ENCODE assay signal across 9 cellular contexts in genomic region chr6:140586426-140587061, GRCh38.
DNase-seq lines count a peak whose midpoint lies in the region; ATAC-seq, FAIRE-seq and TF ChIP-seq lines count a peak whose summit lies in the region.
"Had no signal": no experiment of that assay in that cellular context is flagged by ENCODE, and none has a peak within 500 bp of the region (broad histone marks: within the 10 kb centered on the region; RNA-seq: fewer than 3 reads in every experiment).

No MANE protein-coding gene starts in this region.

- no peaks in the 10 kb centered on the region for H3K79me2 ChIP-seq in OCI-LY3 (ENCODE audit: low read length)

- H3K4me3 Mint-ChIP-seq in MCF 10A (ENCODE audit: unreplicated experiment): no peak overlapping the region
- H3K4me3 Mint-ChIP-seq: nephron progenitor cell had no signal

- H3K27me3 ChIP-seq in OCI-LY3 (ENCODE audit: low read depth, low read length): no peaks in the 10 kb centered on the region
- no peaks in the 10 kb centered on the region for H3K27me3 ChIP-seq in transverse colon
- no peaks in the 10 kb centered on the region for H3K27me3 ChIP-seq in small intestine (ENCODE audit: control insufficient read depth in 2 of 2, insufficient read depth in 2 of 2, low read length in 2 of 2)
- H3K27me3 ChIP-seq in suprapubic skin: no peaks in the 10 kb centered on the region

- H3K4me1 Mint-ChIP-seq in MCF 10A (ENCODE audit: insufficient read depth, unreplicated experiment): no peaks in the 10 kb centered on the region
- H3K4me1 Mint-ChIP-seq: nephron progenitor cell had no signal

- CTCF ChIA-PET in MCF 10A (lab: Yijun Ruan, JAX): interaction anchor here (0.6 kb wide), 1 partner anchor 699 kb away, joined by 4 read pairs; no protein-coding TSS in a partner anchor

- intact Hi-C loops in transverse colon (cut with DNase I; ENCODE audit: low total_unique reads): no loop called here
- intact Hi-C loops in MCF 10A (cut with micrococcal nuclease): no loop called here

- in situ Hi-C loops in transverse colon (cut with MboI; ENCODE audit: low pct_ligation_motif_present in 1 of 4, low pct_unique_long_range_greater_than_20kb in 1 of 4, low sequenced_read_pairs in 3 of 4): no loop called here

- no peak overlapping the region for H3K9ac ChIP-seq in OCI-LY3 (ENCODE audit: low read length)

- DNase-seq in GM12891 (ENCODE audit: insufficient read length, low spot score): no peak
- DNase-seq in transverse colon: no peak
- no peak for DNase-seq in MCF 10A (ENCODE audit: unreplicated experiment)
- DNase-seq in small intestine: no peak
- no peak for DNase-seq in suprapubic skin (ENCODE audit: low spot score in 2 of 2)
- DNase-seq: nephron progenitor cell had no signal

- H3K36me3 ChIP-seq in OCI-LY3 (replicated peaks; ENCODE audit: low read depth, low read length) (no peaks in the 10 kb centered on the region), transverse colon (no peaks in the 10 kb centered on the region), small intestine (ENCODE audit: control insufficient read depth in 2 of 2, insufficient read depth in 2 of 2, low read length in 2 of 2) (no peaks in the 10 kb centered on the region), suprapubic skin (no peaks in the 10 kb centered on the region)

- FAIRE-seq in GM12891 (lab: Jason Lieb, UNC) (no peak), small intestine (lab: Jason Lieb, UNC) (no peak)

- H3K9me3 ChIP-seq in OCI-LY3 (ENCODE audit: insufficient read depth, low read length): no peaks in the 10 kb centered on the region
- no peaks in the 10 kb centered on the region for H3K9me3 ChIP-seq in transverse colon
- no peaks in the 10 kb centered on the region for H3K9me3 ChIP-seq in small intestine (ENCODE audit: control insufficient read depth, low read depth)
- H3K9me3 ChIP-seq in suprapubic skin: no peaks in the 10 kb centered on the region

- no peaks in the 10 kb centered on the region for H3K9me3 Mint-ChIP-seq in MCF 10A (ENCODE audit: unreplicated experiment)

- whole genome bisulfite sequencing in transverse colon (ENCODE audit: low coverage in 1 of 2), 2 donors: 57 to 68% methylated on average over 2 to 3 of the region's 3 CpGs
- 68 to 82% (median 77%) methylated on average over 3 of the region's 3 CpGs for WGBS in small intestine, 3 donors
- WGBS in suprapubic skin: 79% methylated on average over 3 of the region's 3 CpGs

- no TSS peak for BruUV-seq in MCF 10A (replicated peaks; lab: Mats Ljungman, UMichigan)

- POLR2A ChIA-PET in MCF 10A (lab: Yijun Ruan, JAX): no interaction called here

- H3K27me3 Mint-ChIP-seq in MCF 10A (ENCODE audit: insufficient read depth, unreplicated experiment): no peaks in the 10 kb centered on the region

- TF ChIP-seq POLR2A in GM12891 (IDR thresholded peaks at IDR 0.05; ENCODE audit: low read depth, low read length) (no peak), transverse colon (IDR thresholded peaks at IDR 0.05) (no peak), suprapubic skin (IDR thresholded peaks at IDR 0.05) (no peak)

- peak; percentile 95 for ATAC-seq in GM19351 (IDR thresholded peaks at IDR 0.05; ENCODE audit: unreplicated experiment)
- ATAC-seq in HG03064 (IDR thresholded peaks at IDR 0.05; ENCODE audit: low read depth, unreplicated experiment): peak; percentile 92

- no peak for TF ChIP-seq CTCF in OCI-LY3 (IDR thresholded peaks at IDR 0.05; ENCODE audit: low read depth, low read length)
- no peak for TF ChIP-seq CTCF in transverse colon (IDR thresholded peaks at IDR 0.05)
- TF ChIP-seq CTCF in MCF 10A (IDR thresholded peaks at IDR 0.05; ENCODE audit: unreplicated experiment): no peak
- no peak for TF ChIP-seq CTCF in suprapubic skin (IDR thresholded peaks at IDR 0.05)

- H3K27ac ChIP-seq in OCI-LY3 (ENCODE audit: low read length) (peak overlapping the region; percentile 22; the same call in 1 of the 2 replicates), transverse colon (no peak overlapping the region), small intestine (ENCODE audit: low read depth in 1 of 2, low read length in 1 of 2) (no peak overlapping the region), suprapubic skin (no peak overlapping the region)

- no peak for TF ChIP-seq EP300 in transverse colon (IDR thresholded peaks at IDR 0.05; ENCODE audit: low read depth)
- no peak for TF ChIP-seq EP300 in suprapubic skin (IDR thresholded peaks at IDR 0.05)

- no peaks in the 10 kb centered on the region for H3K36me3 Mint-ChIP-seq in MCF 10A (ENCODE audit: insufficient read depth, unreplicated experiment)

- peaks cover 15% of the 10 kb centered on the region for H3K4me1 ChIP-seq in OCI-LY3 (ENCODE audit: low read length)
- H3K4me1 ChIP-seq in transverse colon: no peaks in the 10 kb centered on the region
- no peaks in the 10 kb centered on the region for H3K4me1 ChIP-seq in small intestine (ENCODE audit: control insufficient read depth in 2 of 2, insufficient read depth in 1 of 2, low read depth in 1 of 2, low read length in 1 of 2)
- H3K4me1 ChIP-seq in suprapubic skin: no peaks in the 10 kb centered on the region

- 0 out of 2 replicates have a peak overlapping the region, but pooled peaks have one; percentile 14 for H3K4me2 ChIP-seq in OCI-LY3 (ENCODE audit: low read length)

- no peak overlapping the region for H2AFZ ChIP-seq in OCI-LY3 (ENCODE audit: low read depth, low read length)

- H3K4me3 ChIP-seq in OCI-LY3 (ENCODE audit: low read length) (no peak overlapping the region), transverse colon (no peak overlapping the region), small intestine (ENCODE audit: low read depth in 1 of 2, low read length in 2 of 2) (no peak overlapping the region), suprapubic skin (no peak overlapping the region)

- no peaks in the 10 kb centered on the region for H4K20me1 ChIP-seq in OCI-LY3 (ENCODE audit: insufficient read depth, low read length)

- no peak overlapping the region for H3K27ac Mint-ChIP-seq in MCF 10A (ENCODE audit: low read depth, unreplicated experiment)
- H3K27ac Mint-ChIP-seq: nephron progenitor cell had no signal

TF ChIP-seq in GM12891, 5 proteins besides CTCF, POLR2A, EP300 and RAD21:
- no peak for TF ChIP-seq PAX5 (IDR thresholded peaks at IDR 0.05; ENCODE audit: insufficient read depth, low read length, severe bottlenecking)
- peak; percentile 62 for TF ChIP-seq POU2F2 (IDR thresholded peaks at IDR 0.05; ENCODE audit: low read depth, low read length)
- no peak for TF ChIP-seq POLR2AphosphoS5 (IDR thresholded peaks at IDR 0.05; ENCODE audit: low read depth, low read length)
